1 cellular context compared by ENCODE assay signal in genomic region chr1:92877792-92878191, GRCh38.
TF ChIP-seq lines count a peak whose summit lies in the region.

No MANE protein-coding gene starts in this region.

TF ChIP-seq in K562, 482 proteins besides CTCF, POLR2A, EP300 and RAD21 (continued from another document):
- TF ChIP-seq ZNF318 (IDR thresholded peaks at IDR 0.05; ENCODE audit: borderline replicate concordance in 1 of 2, low read depth in 1 of 2) (no peak), TSHZ1 (CRISPR knock-in tag; IDR thresholded peaks at IDR 0.05) (no peak), MED1 (CRISPR knock-in tag; IDR thresholded peaks at IDR 0.05; ENCODE audit: borderline replicate concordance) (no peak), RFX7 (CRISPR knock-in tag; IDR thresholded peaks at IDR 0.05) (no peak), MEIS2 (IDR thresholded peaks at IDR 0.05; ENCODE audit: partially characterized antibody) (peak; percentile 31), ZNF165 (CRISPR knock-in tag; IDR thresholded peaks at IDR 0.05; ENCODE audit: borderline replicate concordance) (no peak), MAFF (IDR thresholded peaks at IDR 0.05; ENCODE audit: low read length) (no peak), ZNF609 (CRISPR knock-in tag; IDR thresholded peaks at IDR 0.05; ENCODE audit: borderline replicate concordance) (no peak), MAFG (tag; conservative IDR thresholded peaks at IDR 0.05) (peak; percentile 51), FUS (optimal IDR thresholded peaks at IDR 0.05; ENCODE audit: low read depth, low read length) (no peak), MCM5 (IDR thresholded peaks at IDR 0.05; ENCODE audit: low read depth) (no peak), ZNF507 (tag; conservative IDR thresholded peaks at IDR 0.05) (no peak), MAX (CRISPR knock-in tag; IDR thresholded peaks at IDR 0.05) (no peak), ZNF316 (IDR thresholded peaks at IDR 0.05) (peak; percentile 17; the same call in 1 of the 2 replicates), CBFB (CRISPR knock-in tag; IDR thresholded peaks at IDR 0.05) (no peak), ZNF280A (IDR thresholded peaks at IDR 0.05; ENCODE audit: low read depth, partially characterized antibody) (no peak), NFIC (IDR thresholded peaks at IDR 0.05) (peak; percentile 86), E2F6 (IDR thresholded peaks at IDR 0.05; ENCODE audit: borderline replicate concordance in 1 of 2, extremely low read depth in 1 of 2, insufficient read depth in 1 of 2, insufficient read length in 1 of 2, low read depth in 1 of 2, low read length in 1 of 2, poor library complexity in 1 of 2, severe bottlenecking in 1 of 2) (no peak), PBX2 (CRISPR knock-in tag; IDR thresholded peaks at IDR 0.05; ENCODE audit: low read depth) (no peak), PBX2 (tag; conservative IDR thresholded peaks at IDR 0.05; ENCODE audit: low read depth) (peak; percentile 24; the same call in 1 of the 2 replicates), PKNOX1 (IDR thresholded peaks at IDR 0.05) (peak; percentile 65), ZNF696 (CRISPR knock-in tag; conservative IDR thresholded peaks at IDR 0.05) (no peak), TAF9B (IDR thresholded peaks at IDR 0.05; ENCODE audit: partially characterized antibody) (no peak), MTA3 (IDR thresholded peaks at IDR 0.05; ENCODE audit: borderline replicate concordance) (no peak), C11orf30 (IDR thresholded peaks at IDR 0.05; ENCODE audit: low read depth) (0 out of 2 replicates have a peak, but pooled peaks have one; percentile 8)
